1 cellular context compared by ENCODE assay signal in the genomic region with DNA sequence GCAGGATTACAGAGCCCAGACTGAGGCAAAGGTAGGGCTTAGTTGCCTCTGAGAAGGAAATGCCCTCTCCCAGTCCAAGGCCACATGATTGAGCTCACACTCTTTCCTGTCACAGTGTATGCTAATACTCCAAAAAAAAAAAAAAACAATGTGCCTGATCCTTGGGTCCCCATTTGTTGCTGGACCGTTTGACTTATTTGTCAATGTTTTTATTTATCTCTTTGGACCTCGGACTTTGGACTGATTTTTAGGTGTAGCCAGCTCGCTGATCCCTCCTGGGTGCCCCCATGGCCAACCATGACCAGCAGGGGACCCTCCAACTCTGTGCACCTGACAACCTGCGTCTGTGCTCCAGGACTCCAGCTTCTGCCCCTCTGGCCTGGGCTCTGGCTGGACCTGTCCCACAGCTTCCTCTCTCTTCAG.
TF ChIP-seq lines count a peak whose summit lies in the region.

No MANE protein-coding gene starts in this region.

TF ChIP-seq in K562, 482 proteins besides CTCF, POLR2A, EP300 and RAD21:
- TF ChIP-seq SNRNP70 (optimal IDR thresholded peaks at IDR 0.05; ENCODE audit: low read depth, low read length) (no peak), KDM4B (IDR thresholded peaks at IDR 0.05; ENCODE audit: borderline replicate concordance in 2 of 2, low read depth in 1 of 2) (no peak), CTBP1 (IDR thresholded peaks at IDR 0.05; ENCODE audit: borderline replicate concordance) (no peak), POLR2AphosphoS2 (IDR thresholded peaks at IDR 0.05; ENCODE audit: low read length) (no peak), ZFX (CRISPR knock-in tag; IDR thresholded peaks at IDR 0.05) (no peak), NFXL1 (CRISPR knock-in tag; IDR thresholded peaks at IDR 0.05) (no peak), KDM1A (IDR thresholded peaks at IDR 0.05) (no peak), SREBF2 (CRISPR knock-in tag; IDR thresholded peaks at IDR 0.05) (no peak), CCAR2 (IDR thresholded peaks at IDR 0.05; ENCODE audit: low read depth, low read length) (no peak), MIER1 (IDR thresholded peaks at IDR 0.05; ENCODE audit: low read depth) (no peak), CREM (IDR thresholded peaks at IDR 0.05; ENCODE audit: low read depth) (no peak)
- TF ChIP-seq, protein P1, sequence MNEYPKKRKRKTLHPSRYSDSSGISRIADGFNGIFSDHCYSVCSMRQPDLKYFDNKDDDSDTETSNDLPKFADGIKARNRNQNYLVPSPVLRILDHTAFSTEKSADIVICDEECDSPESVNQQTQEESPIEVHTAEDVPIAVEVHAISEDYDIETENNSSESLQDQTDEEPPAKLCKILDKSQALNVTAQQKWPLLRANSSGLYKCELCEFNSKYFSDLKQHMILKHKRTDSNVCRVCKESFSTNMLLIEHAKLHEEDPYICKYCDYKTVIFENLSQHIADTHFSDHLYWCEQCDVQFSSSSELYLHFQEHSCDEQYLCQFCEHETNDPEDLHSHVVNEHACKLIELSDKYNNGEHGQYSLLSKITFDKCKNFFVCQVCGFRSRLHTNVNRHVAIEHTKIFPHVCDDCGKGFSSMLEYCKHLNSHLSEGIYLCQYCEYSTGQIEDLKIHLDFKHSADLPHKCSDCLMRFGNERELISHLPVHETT (CRISPR knock-in tag; conservative IDR thresholded peaks at IDR 0.05 in 1 of 2, IDR thresholded peaks at IDR 0.05 in 1 of 2), result no peak
- TF ChIP-seq, protein P2, sequence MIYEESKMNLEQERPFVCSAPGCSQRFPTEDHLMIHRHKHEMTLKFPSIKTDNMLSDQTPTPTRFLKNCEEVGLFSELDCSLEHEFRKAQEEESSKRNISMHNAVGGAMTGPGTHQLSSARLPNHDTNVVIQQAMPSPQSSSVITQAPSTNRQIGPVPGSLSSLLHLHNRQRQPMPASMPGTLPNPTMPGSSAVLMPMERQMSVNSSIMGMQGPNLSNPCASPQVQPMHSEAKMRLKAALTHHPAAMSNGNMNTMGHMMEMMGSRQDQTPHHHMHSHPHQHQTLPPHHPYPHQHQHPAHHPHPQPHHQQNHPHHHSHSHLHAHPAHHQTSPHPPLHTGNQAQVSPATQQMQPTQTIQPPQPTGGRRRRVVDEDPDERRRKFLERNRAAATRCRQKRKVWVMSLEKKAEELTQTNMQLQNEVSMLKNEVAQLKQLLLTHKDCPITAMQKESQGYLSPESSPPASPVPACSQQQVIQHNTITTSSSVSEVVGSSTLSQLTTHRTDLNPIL (CRISPR knock-in tag; IDR thresholded peaks at IDR 0.05), result no peak
- TF ChIP-seq, protein P3, sequence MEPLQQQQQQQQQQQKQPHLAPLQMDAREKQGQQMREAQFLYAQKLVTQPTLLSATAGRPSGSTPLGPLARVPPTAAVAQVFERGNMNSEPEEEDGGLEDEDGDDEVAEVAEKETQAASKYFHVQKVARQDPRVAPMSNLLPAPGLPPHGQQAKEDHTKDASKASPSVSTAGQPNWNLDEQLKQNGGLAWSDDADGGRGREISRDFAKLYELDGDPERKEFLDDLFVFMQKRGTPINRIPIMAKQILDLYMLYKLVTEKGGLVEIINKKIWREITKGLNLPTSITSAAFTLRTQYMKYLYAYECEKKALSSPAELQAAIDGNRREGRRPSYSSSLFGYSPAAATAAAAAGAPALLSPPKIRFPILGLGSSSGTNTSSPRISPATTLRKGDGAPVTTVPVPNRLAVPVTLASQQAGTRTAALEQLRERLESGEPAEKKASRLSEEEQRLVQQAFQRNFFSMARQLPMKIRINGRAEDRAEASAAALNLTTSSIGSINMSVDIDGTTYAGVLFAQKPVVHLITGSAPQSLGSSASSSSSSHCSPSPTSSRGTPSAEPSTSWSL (CRISPR knock-in tag; IDR thresholded peaks at IDR 0.05; ENCODE audit: borderline replicate concordance), result no peak
- TF ChIP-seq, protein P4, sequence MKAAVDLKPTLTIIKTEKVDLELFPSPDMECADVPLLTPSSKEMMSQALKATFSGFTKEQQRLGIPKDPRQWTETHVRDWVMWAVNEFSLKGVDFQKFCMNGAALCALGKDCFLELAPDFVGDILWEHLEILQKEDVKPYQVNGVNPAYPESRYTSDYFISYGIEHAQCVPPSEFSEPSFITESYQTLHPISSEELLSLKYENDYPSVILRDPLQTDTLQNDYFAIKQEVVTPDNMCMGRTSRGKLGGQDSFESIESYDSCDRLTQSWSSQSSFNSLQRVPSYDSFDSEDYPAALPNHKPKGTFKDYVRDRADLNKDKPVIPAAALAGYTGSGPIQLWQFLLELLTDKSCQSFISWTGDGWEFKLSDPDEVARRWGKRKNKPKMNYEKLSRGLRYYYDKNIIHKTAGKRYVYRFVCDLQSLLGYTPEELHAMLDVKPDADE (conservative IDR thresholded peaks at IDR 0.05; ENCODE audit: control insufficient read depth, low read depth, low read length), result no peak
